ENCODE assay signal across 8 cellular contexts in the genomic region with DNA sequence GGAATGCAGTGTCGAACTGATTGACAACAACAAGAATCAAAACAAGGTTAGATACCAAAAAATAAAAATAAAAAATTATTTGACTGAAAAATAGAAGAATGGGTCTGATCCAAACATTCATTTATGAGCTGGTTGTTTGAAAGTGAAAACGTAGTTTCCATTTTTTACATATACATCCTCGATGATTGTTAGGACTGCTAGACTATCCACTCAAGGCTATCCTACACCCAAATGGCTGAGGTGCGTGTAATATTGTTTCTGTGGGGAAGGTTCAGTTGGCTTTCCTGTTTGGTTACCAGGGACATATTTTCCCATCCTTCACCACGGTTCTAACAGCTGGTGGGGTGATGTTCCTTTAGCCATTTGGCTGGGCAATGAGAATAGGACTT.
A peak's percentile ranks its signal among the peaks of the same experiment; 100 is the strongest.
DNase-seq lines count a peak whose midpoint lies in the region; ATAC-seq and TF ChIP-seq lines count a peak whose summit lies in the region.

No MANE protein-coding gene starts in this region.

- H2AFZ ChIP-seq in GM23338 = no peak overlapping the region

- no peak overlapping the region for H3K4me2 ChIP-seq in GM23338

- H3K27me3 Mint-ChIP-seq in activated naive CD8-positive, alpha-beta T cell treated with anti-CD3 and anti-CD28 coated beads, Interleukin-2, amount 10 ng/mL, durations not matched to agents 7 days and 5 days = no peaks in the 10 kb centered on the region
- H3K27me3 Mint-ChIP-seq in endothelial cell (ENCODE audit: unreplicated experiment) = no peaks in the 10 kb centered on the region
- H3K27me3 Mint-ChIP-seq in GM23338 (ENCODE audit: insufficient read depth, low read depth, poor library complexity) = peaks cover 5% of the 10 kb centered on the region

- no peak for TF ChIP-seq CTCF in endothelial cell (IDR thresholded peaks at IDR 0.05; ENCODE audit: unreplicated experiment)
- no peak for TF ChIP-seq CTCF in GM23338 (conservative IDR thresholded peaks at IDR 0.05; ENCODE audit: low read depth in 2 of 2)

- H3K27ac Mint-ChIP-seq in activated naive CD8-positive, alpha-beta T cell treated with anti-CD3 and anti-CD28 coated beads, Interleukin-2, amount 10 ng/mL, durations not matched to agents 7 days and 5 days = peak overlapping the region; percentile 61
- H3K27ac Mint-ChIP-seq in endothelial cell (ENCODE audit: unreplicated experiment) (no peak overlapping the region), GM23338 (no peak overlapping the region)

- H3K9me3 Mint-ChIP-seq in activated naive CD8-positive, alpha-beta T cell treated with anti-CD3 and anti-CD28 coated beads, Interleukin-2, amount 10 ng/mL, durations not matched to agents 7 days and 5 days = peaks cover 20% of the 10 kb centered on the region
- H3K9me3 Mint-ChIP-seq in endothelial cell (ENCODE audit: unreplicated experiment) (no peaks in the 10 kb centered on the region), GM23338 (peaks cover 33% of the 10 kb centered on the region)

- peak overlapping the region; percentile 70 for H3K4me3 Mint-ChIP-seq in activated naive CD8-positive, alpha-beta T cell treated with anti-CD3 and anti-CD28 coated beads, Interleukin-2, amount 10 ng/mL, durations not matched to agents 7 days and 5 days
- H3K4me3 Mint-ChIP-seq in endothelial cell (ENCODE audit: unreplicated experiment) (no peak overlapping the region), GM23338 (no peak overlapping the region)

- H4K20me1 ChIP-seq in GM23338 (replicated peaks; ENCODE audit: insufficient read depth) = no peaks in the 10 kb centered on the region

- H3K27ac ChIP-seq in rectal smooth muscle tissue (ENCODE audit: low read depth, low read length) = peak overlapping the region; percentile 32
- H3K27ac ChIP-seq in GM23338 (ENCODE audit: low read depth) = no peak overlapping the region

- H3K36me3 ChIP-seq in rectal smooth muscle tissue (ENCODE audit: control insufficient read depth, insufficient read depth, low read length) = no peaks in the 10 kb centered on the region
- H3K36me3 ChIP-seq in GM23338 (ENCODE audit: insufficient read depth) = 0 out of 2 replicates have a peak, but pooled peaks cover 4% of the 10 kb centered on the region

- H3K4me1 Mint-ChIP-seq in activated naive CD8-positive, alpha-beta T cell treated with anti-CD3 and anti-CD28 coated beads, Interleukin-2, amount 10 ng/mL, durations not matched to agents 7 days and 5 days = peaks cover 15% of the 10 kb centered on the region
- peaks cover 3% of the 10 kb centered on the region for H3K4me1 Mint-ChIP-seq in endothelial cell (ENCODE audit: unreplicated experiment)
- H3K4me1 Mint-ChIP-seq in GM23338 = peaks cover 31% of the 10 kb centered on the region

- H3K4me1 ChIP-seq in rectal smooth muscle tissue (ENCODE audit: control insufficient read depth, insufficient read depth, low read length) (peaks cover 5% of the 10 kb centered on the region), GM23338 (ENCODE audit: insufficient read depth) (peaks cover 24% of the 10 kb centered on the region)

- H3K4me3 ChIP-seq in rectal smooth muscle tissue (ENCODE audit: low read length) (peak overlapping the region; percentile 28), GM23338 (no peak overlapping the region)

- H3K27me3 ChIP-seq in rectal smooth muscle tissue (ENCODE audit: control insufficient read depth, insufficient read depth, low read length) (no peaks in the 10 kb centered on the region), GM23338 (ENCODE audit: insufficient read depth) (no peaks in the 10 kb centered on the region)

- POLR2A ChIA-PET in activated naive CD8-positive, alpha-beta T cell treated with anti-CD3 and anti-CD28 coated beads, Interleukin-2, amount 10 ng/mL, durations not matched to agents 7 days and 5 days (lab: Charles Lee) = interaction anchor here (0.6 kb wide), 1 partner anchor 99 kb away, joined by 5 read pairs; no protein-coding TSS in a partner anchor

- ATAC-seq in GM18870 (IDR thresholded peaks at IDR 0.05; ENCODE audit: unreplicated experiment) = peak; percentile 28
- peak; percentile 23 for ATAC-seq in HG02973 (IDR thresholded peaks at IDR 0.05; ENCODE audit: unreplicated experiment)
- ATAC-seq in activated naive CD8-positive, alpha-beta T cell treated with anti-CD3 and anti-CD28 coated beads, Interleukin-2, amount 10 ng/mL, durations not matched to agents 7 days and 5 days (ENCODE audit: low read depth) = no peak
- no peak for ATAC-seq in GM21576 (IDR thresholded peaks at IDR 0.05; ENCODE audit: unreplicated experiment)
- no peak for ATAC-seq in GM23338

- H3F3A ChIP-seq in GM23338 (replicated peaks; ENCODE audit: low read depth) = no peaks in the 10 kb centered on the region

- H3K9me2 ChIP-seq in GM23338 (ENCODE audit: insufficient read depth) = peaks cover 15% of the 10 kb centered on the region

- DNase-seq in activated naive CD8-positive, alpha-beta T cell treated with anti-CD3 and anti-CD28 coated beads, Interleukin-2, amount 10 ng/mL, durations not matched to agents 7 days and 5 days = no peak
- DNase-seq in NCI-H1930 (lab: John Stamatoyannopoulos, UW) (no peak), endothelial cell (ENCODE audit: low spot score) (no peak), GM23338 (ENCODE audit: low spot score) (no peak)

- H3K79me2 ChIP-seq in GM23338 (replicated peaks; ENCODE audit: insufficient read depth) = no peaks in the 10 kb centered on the region

- H3K36me3 Mint-ChIP-seq in activated naive CD8-positive, alpha-beta T cell treated with anti-CD3 and anti-CD28 coated beads, Interleukin-2, amount 10 ng/mL, durations not matched to agents 7 days and 5 days = peaks cover 8% of the 10 kb centered on the region
- H3K36me3 Mint-ChIP-seq in endothelial cell (ENCODE audit: low read depth, unreplicated experiment) (peaks cover 5% of the 10 kb centered on the region), GM23338 (ENCODE audit: low read depth) (peaks cover 14% of the 10 kb centered on the region)

- H3K9ac ChIP-seq in rectal smooth muscle tissue (ENCODE audit: low read length) = no peak overlapping the region

TF ChIP-seq in GM23338, 12 proteins besides CTCF, POLR2A, EP300 and RAD21 (continues in another document):
- TF ChIP-seq EZH2phosphoT487 (IDR thresholded peaks at IDR 0.05; ENCODE audit: unreplicated experiment) = no peak
- no peak for TF ChIP-seq NANOG (IDR thresholded peaks at IDR 0.05; ENCODE audit: borderline replicate concordance)
- no peak for TF ChIP-seq REST (IDR thresholded peaks at IDR 0.05; ENCODE audit: unreplicated experiment)
- TF ChIP-seq ETS1 (IDR thresholded peaks at IDR 0.05) = no peak
- TF ChIP-seq CREB1 (CRISPR knock-in tag; IDR thresholded peaks at IDR 0.05; ENCODE audit: low read depth) = no peak
- no peak for TF ChIP-seq JUNB (IDR thresholded peaks at IDR 0.05; ENCODE audit: unreplicated experiment)
- no peak for TF ChIP-seq EZH2 (IDR thresholded peaks at IDR 0.05; ENCODE audit: low read depth, unreplicated experiment)
- TF ChIP-seq ZNF331 (CRISPR knock-in tag; IDR thresholded peaks at IDR 0.05; ENCODE audit: low read depth) = no peak

Comparison
In these comparisons a context has a peak if more than half of its experiments do, and no peak if none do; other contexts are left out.
1. ATAC-seq: peak in GM18870 (single experiment) and HG02973 (single experiment); none in activated naive CD8-positive, alpha-beta T cell treated with anti-CD3 and anti-CD28 coated beads, Interleukin-2, amount 10 ng/mL, durations not matched to agents 7 days and 5 days (single experiment), GM21576 (single experiment) and GM23338 (single experiment).